Comparison of ENCODE assay signal across 8 cellular contexts in genomic region chrX:24498975-24499374, GRCh38. TPM values are rescaled to one million over a fixed set of nuclear protein-coding genes. Genes with fewer than 3 reads are reported as not detected.
DNase-seq lines count a peak whose midpoint lies in the region; ATAC-seq and TF ChIP-seq lines count a peak whose summit lies in the region.

No MANE protein-coding gene starts in this region.

- peaks cover 15% of the 10 kb centered on the region for H3K4me1 Mint-ChIP-seq in T-helper 1 cell treated with Interleukin-12 subunit alpha and Interleukin-12 subunit beta and Interleukin-4 antibody, amounts not matched to agents 30 μg/mL and 1 μg/mL, for 36 hours (ENCODE audit: low read depth)
- H3K4me1 Mint-ChIP-seq in type B pancreatic cell (ENCODE audit: unreplicated experiment): peaks cover 12% of the 10 kb centered on the region

- ATAC-seq in HG02763 (IDR thresholded peaks at IDR 0.05; ENCODE audit: unreplicated experiment): peak; percentile 47

- no peak overlapping the region for H3K4me3 Mint-ChIP-seq in T-helper 1 cell treated with Interleukin-12 subunit alpha and Interleukin-12 subunit beta and Interleukin-4 antibody, amounts not matched to agents 30 μg/mL and 1 μg/mL, for 36 hours
- no peak overlapping the region for H3K4me3 Mint-ChIP-seq in type B pancreatic cell

- H3K36me3 Mint-ChIP-seq in T-helper 1 cell treated with Interleukin-12 subunit alpha and Interleukin-12 subunit beta and Interleukin-4 antibody, amounts not matched to agents 30 μg/mL and 1 μg/mL, for 36 hours (ENCODE audit: low read depth): peaks cover 10% of the 10 kb centered on the region
- H3K36me3 Mint-ChIP-seq in type B pancreatic cell: no peaks in the 10 kb centered on the region

- peak; percentile 5 for DNase-seq in NCI-H146 (lab: John Stamatoyannopoulos, UW)
- no peak for DNase-seq in NCI-H146 treated with DMSO at 0.1 percent for 48 hours (lab: John Stamatoyannopoulos, UW; ENCODE audit: unreplicated experiment)
- peak; percentile 12 for DNase-seq in glomerular visceral epithelial cell (ENCODE audit: extremely low spot score)
- no peak for DNase-seq in type B pancreatic cell (ENCODE audit: extremely low spot score, unreplicated experiment)
- no peak for DNase-seq in SKM-1 (lab: John Stamatoyannopoulos, UW; ENCODE audit: unreplicated experiment)
- DNase-seq in NCI-H524 treated with DMSO at 0.1 percent for 48 hours (lab: John Stamatoyannopoulos, UW): no peak

- H3K27ac Mint-ChIP-seq in T-helper 1 cell treated with Interleukin-12 subunit alpha and Interleukin-12 subunit beta and Interleukin-4 antibody, amounts not matched to agents 30 μg/mL and 1 μg/mL, for 36 hours: peak overlapping the region; percentile 72
- H3K27ac Mint-ChIP-seq in type B pancreatic cell: no peak overlapping the region

- H3K27me3 Mint-ChIP-seq in T-helper 1 cell treated with Interleukin-12 subunit alpha and Interleukin-12 subunit beta and Interleukin-4 antibody, amounts not matched to agents 30 μg/mL and 1 μg/mL, for 36 hours (ENCODE audit: low read depth): no peaks in the 10 kb centered on the region
- H3K27me3 Mint-ChIP-seq in type B pancreatic cell: no peaks in the 10 kb centered on the region

- no peaks in the 10 kb centered on the region for H3K9me3 Mint-ChIP-seq in T-helper 1 cell treated with Interleukin-12 subunit alpha and Interleukin-12 subunit beta and Interleukin-4 antibody, amounts not matched to agents 30 μg/mL and 1 μg/mL, for 36 hours
- no peaks in the 10 kb centered on the region for H3K9me3 Mint-ChIP-seq in type B pancreatic cell

- TF ChIP-seq CTCF in type B pancreatic cell (conservative IDR thresholded peaks at IDR 0.05): peak; percentile 76

RNA-seq across cellular contexts. Expression of gene PDK3, which starts 33.9 kb away (rescaled TPM):
- total RNA-seq in type B pancreatic cell (ENCODE audit: low replicate concordance): 25.5 and 30.4 TPM in 2 replicates

Comparison
In these comparisons a context has a peak if more than half of its experiments do, and no peak if none do; other contexts are left out.
1. DNase-seq: peak in NCI-H146 (single experiment) and glomerular visceral epithelial cell (single experiment); none in NCI-H146 treated with DMSO at 0.1 percent for 48 hours (single experiment), type B pancreatic cell (single experiment), SKM-1 (single experiment) and NCI-H524 treated with DMSO at 0.1 percent for 48 hours (single experiment).